ENCODE assay signal across 17 cellular contexts in the genomic region with DNA sequence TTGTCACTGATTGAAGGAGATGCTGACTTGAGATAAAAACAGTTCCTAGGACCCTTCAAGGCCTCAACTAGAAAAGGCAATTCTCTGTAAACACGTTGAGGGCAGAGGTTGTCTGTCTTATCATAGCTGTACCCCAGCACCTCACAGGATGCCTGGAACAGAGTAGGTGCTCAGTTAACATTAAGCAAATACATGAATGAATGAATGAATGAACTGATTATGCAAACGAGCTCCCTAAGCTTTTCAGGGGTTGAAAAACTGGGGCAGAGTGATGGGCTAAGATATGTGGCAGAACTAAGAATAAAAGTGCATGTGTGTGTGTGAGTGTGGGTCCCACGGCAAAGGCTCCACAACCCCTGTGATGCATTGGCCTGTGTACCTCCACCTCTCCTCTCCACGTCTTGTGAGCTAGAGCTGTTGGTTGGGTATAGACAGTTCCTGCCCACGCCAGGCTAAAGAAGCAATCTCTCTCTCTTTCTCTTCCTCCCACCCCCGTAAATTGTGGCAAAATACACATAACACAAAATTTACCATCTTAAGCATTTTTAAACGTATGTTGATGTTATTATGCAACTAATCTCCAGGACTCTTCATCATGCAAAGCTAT. TPM values are rescaled to one million over a fixed set of nuclear protein-coding genes. Genes with fewer than 3 reads are reported as not detected.
A peak's percentile ranks its signal among the peaks of the same experiment; 100 is the strongest.
DNase-seq lines count a peak whose midpoint lies in the region; ATAC-seq, FAIRE-seq and TF ChIP-seq lines count a peak whose summit lies in the region.
"Had no signal": no experiment of that assay in that cellular context is flagged by ENCODE, and none has a peak within 500 bp of the region (broad histone marks: within the 10 kb centered on the region; RNA-seq: fewer than 3 reads in every experiment).

No MANE protein-coding gene starts in this region.

- H3K56ac ChIP-seq in H1 (replicated peaks; ENCODE audit: insufficient read length, low read depth, low read length): no peak overlapping the region

- H2BK5ac ChIP-seq in H1 (ENCODE audit: low read depth, low read length): peak overlapping the region; percentile 22; the same call in 1 of the 2 replicates

- no peaks in the 10 kb centered on the region for H3K79me2 ChIP-seq in OCI-LY3 (ENCODE audit: low read length)
- H3K79me2 ChIP-seq in H1 (ENCODE audit: control insufficient read depth in 1 of 2, insufficient read depth in 2 of 2, low read length in 2 of 2): no peaks in the 10 kb centered on the region

- TF ChIP-seq CTCF in A549 (IDR thresholded peaks at IDR 0.05) (no peak), OCI-LY3 (IDR thresholded peaks at IDR 0.05; ENCODE audit: low read depth, low read length) (no peak), H1 (IDR thresholded peaks at IDR 0.05; ENCODE audit: control extremely low read depth in 1 of 3, insufficient read depth in 1 of 3, low read depth in 1 of 3, low read length in 3 of 3) (no peak)

- ATAC-seq in A549 (peak in 1 of 2 experiments; percentile 53; a peak in 3 of 6 replicates), GM18519 (IDR thresholded peaks at IDR 0.05; ENCODE audit: low FRiP score, unreplicated experiment) (no peak), GM18520 (IDR thresholded peaks at IDR 0.05; ENCODE audit: unreplicated experiment) (no peak)
- ATAC-seq in activated CD4-positive, CD25-positive, alpha-beta regulatory T cell treated with anti-CD3 and anti-CD28 coated beads, Interleukin-2, amount 50 U/mL, for 24 hours: no peak

- H2BK20ac ChIP-seq in H1 (ENCODE audit: low read length): no peak overlapping the region

- H3K23me2 ChIP-seq in H1 (ENCODE audit: low read depth, low read length): no peaks in the 10 kb centered on the region; the same call in 1 of the 2 replicates

- H3K9me3 ChIP-seq in A549: no peaks in the 10 kb centered on the region
- no peaks in the 10 kb centered on the region for H3K9me3 ChIP-seq in OCI-LY3 (ENCODE audit: insufficient read depth, low read length)
- no peaks in the 10 kb centered on the region for H3K9me3 ChIP-seq in H1 (ENCODE audit: insufficient read depth in 2 of 2, low read depth in 1 of 2, low read length in 1 of 2)
- H3K9me3 ChIP-seq: ascending aorta, gastroesophageal sphincter, prostate gland, thyroid gland had no signal

- no peak for DNase-seq in A549 (ENCODE audit: low read depth in 1 of 2, low spot score in 1 of 2)
- peak; percentile 53 for DNase-seq in CD1c-positive myeloid dendritic cell (ENCODE audit: extremely low spot score)
- peak in 1 of 2 experiments; percentile 34 for DNase-seq in H1 (ENCODE audit: low read depth in 1 of 2, low spot score in 2 of 2)
- DNase-seq in NK-92 (lab: John Stamatoyannopoulos, UW; ENCODE audit: unreplicated experiment): no peak
- DNase-seq: activated CD8-positive, alpha-beta memory T cell treated with anti-CD3 and anti-CD28 coated beads, Interleukin-2, amount 50 U/mL, for 4 hours; stimulated activated naive CD8-positive, alpha-beta T cell treated with anti-CD3 and anti-CD28 coated beads, Interleukin-15, amount 100 ng/mL, for 72 hours; thyroid gland had no signal

- whole genome bisulfite sequencing in A549 (ENCODE audit: missing lambda C conversion rate): 68% methylated on average over 7 of the region's 7 CpGs
- 75% methylated on average over 7 of the region's 7 CpGs; no CpG with 5 or more reads in 1 of the 2 experiments for WGBS in H1 (ENCODE audit: extremely low coverage in 1 of 2, insufficient coverage in 1 of 2, insufficient read length in 1 of 2, insufficient replicate concordance in 2 of 2, low coverage in 1 of 2, low lambda C conversion rate in 2 of 2, missing lambda C conversion rate in 1 of 2), 2 experiments

- no peak overlapping the region for H4K5ac ChIP-seq in H1 (ENCODE audit: insufficient read length, low read depth, low read length)

- H3K4me3 ChIP-seq in A549 (no peak overlapping the region), OCI-LY3 (ENCODE audit: low read length) (no peak overlapping the region), H1 (ENCODE audit: extremely low read depth in 1 of 4, insufficient read depth in 2 of 4, low read depth in 3 of 4, low read length in 4 of 4) (no peak overlapping the region)
- H3K4me3 ChIP-seq: ascending aorta, coronary artery, gastroesophageal sphincter, prostate gland, thyroid gland had no signal

- H3K36me3 ChIP-seq in OCI-LY3 (replicated peaks; ENCODE audit: low read depth, low read length) (no peaks in the 10 kb centered on the region), H1 (ENCODE audit: control insufficient read depth in 2 of 4, insufficient read depth in 4 of 4, low read length in 3 of 4) (no peaks in the 10 kb centered on the region)
- H3K36me3 ChIP-seq: ascending aorta, gastroesophageal sphincter, prostate gland, thyroid gland had no signal

- H2BK12ac ChIP-seq in H1 (ENCODE audit: low read depth, low read length): no peak overlapping the region

- no peak overlapping the region for H2BK15ac ChIP-seq in H1 (ENCODE audit: low read length)

- H4K20me1 ChIP-seq in OCI-LY3 (ENCODE audit: insufficient read depth, low read length) (no peaks in the 10 kb centered on the region), H1 (replicated peaks in 1 of 2; ENCODE audit: control insufficient read depth in 1 of 2, insufficient read depth in 2 of 2, low read length in 2 of 2) (no peaks in the 10 kb centered on the region)

- H3K9ac ChIP-seq in OCI-LY3 (ENCODE audit: low read length): no peak overlapping the region
- H3K9ac ChIP-seq in H1 (replicated peaks in 1 of 4; ENCODE audit: extremely low read depth in 1 of 4, low read depth in 3 of 4, low read length in 3 of 4): no peak overlapping the region

- TF ChIP-seq EP300 in A549 (IDR thresholded peaks at IDR 0.05) (no peak), H1 (IDR thresholded peaks at IDR 0.05; ENCODE audit: borderline replicate concordance in 1 of 2, low read depth in 2 of 2, low read length in 2 of 2) (no peak)

- H2AK5ac ChIP-seq in H1 (ENCODE audit: low read depth, low read length): no peak overlapping the region

- TF ChIP-seq RAD21 in A549 (conservative IDR thresholded peaks at IDR 0.05 in 1 of 2, IDR thresholded peaks at IDR 0.05 in 1 of 2): no peak
- no peak for TF ChIP-seq RAD21 in H1 (IDR thresholded peaks at IDR 0.05 in 1 of 2, conservative IDR thresholded peaks at IDR 0.05 in 1 of 2; ENCODE audit: low read depth in 2 of 2, low read length in 2 of 2)

- H3K27ac ChIP-seq in A549 (peak overlapping the region; percentile 64 to 74), OCI-LY3 (ENCODE audit: low read length) (no peak overlapping the region), H1 (ENCODE audit: low read depth, low read length) (no peak overlapping the region)
- H3K27ac ChIP-seq: ascending aorta, C4-2B, coronary artery, gastroesophageal sphincter, prostate gland, RWPE1, thyroid gland had no signal

- H3K14ac ChIP-seq in H1 (ENCODE audit: insufficient read length): no peak overlapping the region

- no peak for TF ChIP-seq POLR2A in A549 (IDR thresholded peaks at IDR 0.05; ENCODE audit: low read length)
- no peak for TF ChIP-seq POLR2A in H1 (IDR thresholded peaks at IDR 0.05; ENCODE audit: control extremely low read depth in 1 of 2, low read depth in 2 of 2, low read length in 2 of 2)

- H4K91ac ChIP-seq in H1 (replicated peaks; ENCODE audit: insufficient read length, low read length): no peak overlapping the region

- CTCF ChIA-PET in A549 (lab: Yijun Ruan, JAX) (interaction anchor here (0.7 to 3.3 kb wide), 45 partner anchors 8 to 340 kb away, joined by 3 to 32 read pairs (median 5); partner anchors contain the start of genes DUSP5, SMC3 and SMNDC1), H1 (lab: Charles Lee; ENCODE audit: partially characterized antibody) (interaction anchor here (0.6 to 4.8 kb wide), 63 partner anchors 11 to 251 kb away, joined by 3 to 49 read pairs (median 4); partner anchors contain the start of gene SMNDC1)

- H3K27me3 ChIP-seq in OCI-LY3 (ENCODE audit: low read depth, low read length) (peaks cover 29% of the 10 kb centered on the region), H1 (replicated peaks in 1 of 4; ENCODE audit: control insufficient read depth in 3 of 4, extremely low read depth in 1 of 4, insufficient read depth in 3 of 4, low read length in 3 of 4) (no peaks in the 10 kb centered on the region)
- H3K27me3 ChIP-seq: ascending aorta, thyroid gland had no signal

- H4K8ac ChIP-seq in H1 (ENCODE audit: extremely low read depth, insufficient read depth, low read length): no peak overlapping the region

- POLR2A ChIA-PET in A549 (lab: Yijun Ruan, JAX): interaction anchor here (1.0 kb wide), 1 partner anchor 235 kb away, joined by 3 read pairs; no protein-coding TSS in a partner anchor
- POLR2A ChIA-PET in H1 (lab: Charles Lee; ENCODE audit: partially characterized antibody): interaction anchor here (0.7 to 1.2 kb wide), 4 partner anchors 17 to 48 kb away, joined by 4 to 7 read pairs (median 5); partner anchors contain the start of genes DUSP5 and SMC3

- peak overlapping the region; percentile 51 for H3K4me2 ChIP-seq in A549
- H3K4me2 ChIP-seq in OCI-LY3 (ENCODE audit: low read length): peak overlapping the region; percentile 15
- H3K4me2 ChIP-seq in H1 (ENCODE audit: insufficient read depth in 1 of 2, low read depth in 2 of 2, low read length in 2 of 2): no peak overlapping the region

- H3K18ac ChIP-seq in H1 (ENCODE audit: extremely low read depth, low read length): no peak overlapping the region

- no peak overlapping the region for H3K4ac ChIP-seq in H1 (replicated peaks; ENCODE audit: insufficient read length, low read depth, low read length)

- no peak overlapping the region for H2AFZ ChIP-seq in OCI-LY3 (ENCODE audit: low read depth, low read length)
- no peak overlapping the region; the same call in 1 of the 2 replicates for H2AFZ ChIP-seq in H1 (ENCODE audit: low read length)

- no peak overlapping the region for H2BK120ac ChIP-seq in H1 (replicated peaks; ENCODE audit: low read depth, low read length)

- no peaks in the 10 kb centered on the region for H3K79me1 ChIP-seq in H1 (ENCODE audit: low read depth, low read length)

- no peak overlapping the region for H3K23ac ChIP-seq in H1 (ENCODE audit: insufficient read length)

- no peak for FAIRE-seq in A549 (lab: Jason Lieb, UNC)
- FAIRE-seq in H1 (lab: Jason Lieb, UNC): no peak

- H3K4me1 ChIP-seq in A549 (peaks cover 10% of the 10 kb centered on the region), OCI-LY3 (ENCODE audit: low read length) (peaks cover 17% of the 10 kb centered on the region), H1 (replicated peaks in 1 of 4; ENCODE audit: control insufficient read depth in 3 of 4, insufficient read depth in 4 of 4, low read length in 3 of 4) (no peaks in the 10 kb centered on the region)
- H3K4me1 ChIP-seq: ascending aorta, gastroesophageal sphincter, prostate gland, thyroid gland had no signal

RNA-seq across cellular contexts. Expression of gene SMC3, which starts 20.9 kb away (rescaled TPM):
- polyA plus RNA-seq in A549 (2011; rRNA removed): 39.2 and 59.5 TPM in 2 replicates
- 11.2 and 14.2 TPM in 2 replicates for polyA plus RNA-seq in A549 (2012; cell fraction: cytosol; rRNA removed)
- 6.6 and 9.9 TPM in 2 replicates for polyA plus RNA-seq in A549 (2012; cell fraction: nucleus; rRNA removed)
- 60.0 to 60.7 TPM (median 60.5 TPM) in 3 replicates for polyA plus RNA-seq in A549 (2017; fragmentation: RNase III; extraction: RNeasy Plus Mini Kit Qiagen cat#74134 plus additional on column Dnase treatment)
- polyA minus RNA-seq in A549 (2011; rRNA and poly(A)+ RNA removed): 9.1 and 10.0 TPM in 2 replicates
- total RNA-seq in H1 (2021; fragmentation: NEBNext Ultra II Directional; extraction: Animal tissue kit (Norgen Biotek cat#: 25700)): 89.8 and 93.4 TPM in 2 replicates
- polyA plus RNA-seq in H1 (2011; rRNA removed): 7.8 and 12.7 TPM in 2 replicates
- 29.8 TPM for polyA plus RNA-seq in H1 (2011; cell fraction: cytosol; rRNA removed)
- 5.9 TPM for polyA plus RNA-seq in H1 (2011; cell fraction: nucleus; rRNA removed)
- 44.2 to 101 TPM (median 59.5 TPM) in 4 replicates for polyA plus RNA-seq in H1 (2012, experiment 1 of 2)
- polyA plus RNA-seq in H1 (2012, experiment 2 of 2): 4.2 TPM
- polyA plus RNA-seq in H1 (2013, experiment 1 of 2): 65.2 TPM
- polyA plus RNA-seq in H1 (2013, experiment 2 of 2): 67.9 TPM
- polyA minus RNA-seq in H1 (2011; rRNA and poly(A)+ RNA removed): 14.4 and 18.6 TPM in 2 replicates
- 23.2 TPM for polyA minus RNA-seq in H1 (2011; cell fraction: cytosol; rRNA and poly(A)+ RNA removed)
- polyA minus RNA-seq in H1 (2011; cell fraction: nucleus; rRNA and poly(A)+ RNA removed): 21.7 TPM

RNA-seq across cellular contexts. Expression of gene DUSP5, which starts 48.9 kb away (rescaled TPM):
- 152 and 171 TPM in 2 replicates for polyA plus RNA-seq in A549 (2011; rRNA removed)
- 92.2 and 125 TPM in 2 replicates for polyA plus RNA-seq in A549 (2012; cell fraction: cytosol; rRNA removed)
- polyA plus RNA-seq in A549 (2012; cell fraction: nucleus; rRNA removed): 137 and 140 TPM in 2 replicates
- polyA plus RNA-seq in A549 (2017; fragmentation: RNase III; extraction: RNeasy Plus Mini Kit Qiagen cat#74134 plus additional on column Dnase treatment): 47.9 to 49.3 TPM (median 48.8 TPM) in 3 replicates
- 652 and 758 TPM in 2 replicates for polyA minus RNA-seq in A549 (2011; rRNA and poly(A)+ RNA removed)
- 27.0 and 30.3 TPM in 2 replicates for total RNA-seq in H1 (2021; fragmentation: NEBNext Ultra II Directional; extraction: Animal tissue kit (Norgen Biotek cat#: 25700))
- polyA plus RNA-seq in H1 (2011; rRNA removed): 13.3 and 13.6 TPM in 2 replicates
- polyA plus RNA-seq in H1 (2011; cell fraction: cytosol; rRNA removed): 15.2 TPM
- 12.0 TPM for polyA plus RNA-seq in H1 (2011; cell fraction: nucleus; rRNA removed)
- 14.3 to 18.7 TPM (median 15.9 TPM) in 4 replicates for polyA plus RNA-seq in H1 (2012, experiment 1 of 2)
- polyA plus RNA-seq in H1 (2012, experiment 2 of 2): 16.9 TPM
- polyA plus RNA-seq in H1 (2013, experiment 1 of 2): 17.0 TPM
- polyA plus RNA-seq in H1 (2013, experiment 2 of 2): 20.2 TPM
- polyA minus RNA-seq in H1 (2011; rRNA and poly(A)+ RNA removed): 28.9 and 41.0 TPM in 2 replicates
- polyA minus RNA-seq in H1 (2011; cell fraction: cytosol; rRNA and poly(A)+ RNA removed): 37.5 TPM
- polyA minus RNA-seq in H1 (2011; cell fraction: nucleus; rRNA and poly(A)+ RNA removed): 14.9 TPM

Comparison
In these comparisons a context has a peak if more than half of its experiments do, and no peak if none do; other contexts are left out.
1. H3K27ac ChIP-seq: peak in A549 (2 of 2); none in OCI-LY3 (single experiment) and H1 (single experiment).
2. H3K4me2 ChIP-seq: peak in A549 (single experiment) and OCI-LY3 (single experiment); none in H1 (0 of 2).